In genomic region chr4:20418865-20419451, GRCh38 we compare ENCODE assay signal across 8 cellular contexts.
DNase-seq lines count a peak whose midpoint lies in the region; ATAC-seq and TF ChIP-seq lines count a peak whose summit lies in the region.

No MANE protein-coding gene starts in this region.

- peak; percentile 76 for DNase-seq in EL
- DNase-seq in OCI-M1 (lab: John Stamatoyannopoulos, UW), result peak; percentile 84
- DNase-seq in colonic mucosa, result no peak
- peak; percentile 83 for DNase-seq in medulla oblongata (ENCODE audit: extremely low spot score)
- DNase-seq in vagina (ENCODE audit: extremely low spot score in 2 of 2), result no peak
- no peak for DNase-seq in activated CD4-positive, alpha-beta T cell treated with anti-CD3 and anti-CD28 coated beads for 1 hour

- H3K9ac ChIP-seq in colonic mucosa (ENCODE audit: low read depth in 2 of 2, low read length in 2 of 2), result no peak overlapping the region

- H3K27me3 ChIP-seq in colonic mucosa, result no peaks in the 10 kb centered on the region
- H3K27me3 ChIP-seq in vagina, result no peaks in the 10 kb centered on the region

- H3K4me3 ChIP-seq in colonic mucosa (no peak overlapping the region), vagina (peak overlapping the region; percentile 8 to 23)

- no peak overlapping the region for H3K27ac ChIP-seq in colonic mucosa
- H3K27ac ChIP-seq in vagina, result no peak overlapping the region

- H3K36me3 ChIP-seq in colonic mucosa (no peaks in the 10 kb centered on the region), vagina (no peaks in the 10 kb centered on the region)

- intact Hi-C loops in colonic mucosa (cut with DNase I), result no loop called here
- intact Hi-C loops in vagina (cut with DNase I), result loop anchor here (10.0 kb wide), 1 partner anchor 266 kb away; no protein-coding TSS in a partner anchor

- H3K9me3 ChIP-seq in colonic mucosa (no peaks in the 10 kb centered on the region), vagina (no peaks in the 10 kb centered on the region)

- no peak for TF ChIP-seq POLR2A in vagina (IDR thresholded peaks at IDR 0.05)

- TF ChIP-seq CTCF in colonic mucosa (IDR thresholded peaks at IDR 0.05), result peak; percentile 39
- TF ChIP-seq CTCF in vagina (IDR thresholded peaks at IDR 0.05), result peak in 1 of 3 experiments; percentile 28

- H3K4me1 ChIP-seq in colonic mucosa, result no peaks in the 10 kb centered on the region
- H3K4me1 ChIP-seq in vagina, result peaks cover 8% of the 10 kb centered on the region

- ATAC-seq in GM19395 (IDR thresholded peaks at IDR 0.05; ENCODE audit: unreplicated experiment) (peak; percentile 98), HG03432 (IDR thresholded peaks at IDR 0.05; ENCODE audit: unreplicated experiment) (peak; percentile 98)

Comparison
In these comparisons a context has a peak if more than half of its experiments do, and no peak if none do; other contexts are left out.
1. DNase-seq: peak in EL (single experiment), OCI-M1 (single experiment) and medulla oblongata (single experiment); none in colonic mucosa (single experiment), vagina (0 of 2) and activated CD4-positive, alpha-beta T cell treated with anti-CD3 and anti-CD28 coated beads for 1 hour (single experiment).